In genomic region chr18:46281185-46282176, GRCh38 we compare ENCODE assay signal across 8 cellular contexts.
DNase-seq lines count a peak whose midpoint lies in the region; ATAC-seq, FAIRE-seq and TF ChIP-seq lines count a peak whose summit lies in the region.

No MANE protein-coding gene starts in this region.

- H3K4me1 Mint-ChIP-seq in WTC11: peaks cover 30% of the 10 kb centered on the region

- no peak for TF ChIP-seq POLR2A in GM12892 (IDR thresholded peaks at IDR 0.05; ENCODE audit: low read depth, low read length)

- DNase-seq in A172 (ENCODE audit: low spot score) (peak; percentile 40), GM12892 (ENCODE audit: insufficient read length) (peak; percentile 39), NCI-H2171 (lab: John Stamatoyannopoulos, UW) (peak; percentile 62), WTC11 (ENCODE audit: low spot score) (peak; percentile 84), cardiac fibroblast (ENCODE audit: low read depth in 2 of 2) (peak; percentile 84), kidney epithelial cell (ENCODE audit: low read depth) (no peak)
- peak; percentile 49 to 56 for DNase-seq in stimulated activated CD4-positive, alpha-beta T cell treated with anti-CD3 and anti-CD28 coated beads, Interleukin-2, amount 100 ng/mL, for 48 hours

- no peaks in the 10 kb centered on the region; the same call in 1 of the 2 replicates for H3K27me3 Mint-ChIP-seq in WTC11 (ENCODE audit: low read depth)

- no peak overlapping the region for H3K27ac Mint-ChIP-seq in WTC11

- H3K4me3 Mint-ChIP-seq in WTC11: no peak overlapping the region

- no peaks in the 10 kb centered on the region for H3K36me3 Mint-ChIP-seq in WTC11

- TF ChIP-seq CTCF in WTC11 (IDR thresholded peaks at IDR 0.05) (peak; percentile 83), cardiac fibroblast (IDR thresholded peaks at IDR 0.05; ENCODE audit: low read depth, low read length) (peak; percentile 96), kidney epithelial cell (IDR thresholded peaks at IDR 0.05; ENCODE audit: insufficient read depth, low read length, poor library complexity, severe bottlenecking) (peak; percentile 99)

- no peaks in the 10 kb centered on the region for H3K36me3 ChIP-seq in kidney epithelial cell (ENCODE audit: control insufficient read depth, insufficient read depth, low read length)

- H3K27me3 ChIP-seq in kidney epithelial cell (ENCODE audit: control insufficient read depth, insufficient read depth, low read length): no peaks in the 10 kb centered on the region

- H3K4me3 ChIP-seq in cardiac fibroblast (replicated peaks in 1 of 2; ENCODE audit: low read depth in 2 of 2, low read length in 2 of 2) (no peak overlapping the region), kidney epithelial cell (ENCODE audit: low read depth, low read length) (no peak overlapping the region)

- peak; percentile 71 for ATAC-seq in HG02973 (IDR thresholded peaks at IDR 0.05; ENCODE audit: unreplicated experiment)
- peak; percentile 83 for ATAC-seq in WTC11

- FAIRE-seq in GM12892 (lab: Jason Lieb, UNC): no peak

- POLR2A ChIA-PET in WTC11 (lab: Charles Lee): interaction anchor here (0.5 to 0.8 kb wide), 2 partner anchors 10 to 87 kb away, joined by 3 to 7 read pairs; no protein-coding TSS in a partner anchor

- H3K9me3 Mint-ChIP-seq in WTC11: no peaks in the 10 kb centered on the region

- CTCF ChIA-PET in WTC11 (lab: Charles Lee): interaction anchor here (0.5 to 6.2 kb wide), 87 partner anchors 9 to 636 kb away, joined by 3 to 104 read pairs (median 6); partner anchors contain the start of gene LOXHD1

TF ChIP-seq in WTC11, 78 proteins besides CTCF, POLR2A, EP300 and RAD21:
- peak; percentile 27; the same call in 1 of the 2 replicates for TF ChIP-seq USF1 (CRISPR knock-in tag; IDR thresholded peaks at IDR 0.05)
- no peak for TF ChIP-seq ZNF263 (CRISPR knock-in tag; IDR thresholded peaks at IDR 0.05; ENCODE audit: low read depth)
- TF ChIP-seq SP1 (CRISPR knock-in tag; conservative IDR thresholded peaks at IDR 0.05): no peak
- TF ChIP-seq HMGXB4 (CRISPR knock-in tag; IDR thresholded peaks at IDR 0.05): 0 out of 2 replicates have a peak, but pooled peaks have one; percentile 20
- TF ChIP-seq HMGA2 (CRISPR knock-in tag; IDR thresholded peaks at IDR 0.05): peak; percentile 94
- TF ChIP-seq ZNF232 (CRISPR knock-in tag; IDR thresholded peaks at IDR 0.05): no peak
